Comparison of ENCODE assay signal across 2 cellular contexts in the genomic region with DNA sequence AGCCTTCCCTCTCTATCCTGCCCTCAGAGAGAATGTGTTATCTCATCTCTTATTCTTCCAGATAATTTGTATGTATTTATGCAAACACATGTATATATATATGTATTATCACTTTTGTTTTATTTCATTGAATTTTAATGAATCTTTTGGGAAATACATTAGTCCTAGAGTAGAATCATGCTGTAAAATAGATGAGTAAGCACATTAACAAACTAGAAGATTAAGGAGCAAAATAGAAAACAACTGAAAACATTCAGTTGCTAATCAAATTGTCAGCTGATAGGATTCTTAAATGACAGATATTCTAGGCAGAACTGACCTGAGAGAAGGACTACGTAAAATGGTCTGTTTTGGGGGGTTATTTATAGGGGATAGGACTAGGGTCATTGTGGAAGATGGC.
TF ChIP-seq lines count a peak whose summit lies in the region.

No MANE protein-coding gene starts in this region.

TF ChIP-seq in HepG2, 621 proteins besides CTCF, POLR2A, EP300 and RAD21:
- TF ChIP-seq MAFF (IDR thresholded peaks at IDR 0.05; ENCODE audit: low read depth, low read length): peak; percentile 67
- TF ChIP-seq ZNF7 (CRISPR knock-in tag; IDR thresholded peaks at IDR 0.05): no peak
- peak; percentile 70 to 81 for TF ChIP-seq MAFK (conservative IDR thresholded peaks at IDR 0.05 in 1 of 2, IDR thresholded peaks at IDR 0.05 in 1 of 2; ENCODE audit: low read length in 2 of 2)
- TF ChIP-seq ZFP37 (CRISPR knock-in tag; IDR thresholded peaks at IDR 0.05; ENCODE audit: borderline replicate concordance): no peak
- no peak for TF ChIP-seq THAP11 (CRISPR knock-in tag; IDR thresholded peaks at IDR 0.05)
- TF ChIP-seq, protein P1, sequence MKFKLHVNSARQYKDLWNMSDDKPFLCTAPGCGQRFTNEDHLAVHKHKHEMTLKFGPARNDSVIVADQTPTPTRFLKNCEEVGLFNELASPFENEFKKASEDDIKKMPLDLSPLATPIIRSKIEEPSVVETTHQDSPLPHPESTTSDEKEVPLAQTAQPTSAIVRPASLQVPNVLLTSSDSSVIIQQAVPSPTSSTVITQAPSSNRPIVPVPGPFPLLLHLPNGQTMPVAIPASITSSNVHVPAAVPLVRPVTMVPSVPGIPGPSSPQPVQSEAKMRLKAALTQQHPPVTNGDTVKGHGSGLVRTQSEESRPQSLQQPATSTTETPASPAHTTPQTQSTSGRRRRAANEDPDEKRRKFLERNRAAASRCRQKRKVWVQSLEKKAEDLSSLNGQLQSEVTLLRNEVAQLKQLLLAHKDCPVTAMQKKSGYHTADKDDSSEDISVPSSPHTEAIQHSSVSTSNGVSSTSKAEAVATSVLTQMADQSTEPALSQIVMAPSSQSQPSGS (CRISPR knock-in tag; IDR thresholded peaks at IDR 0.05): no peak
- TF ChIP-seq YEATS2 (CRISPR knock-in tag; IDR thresholded peaks at IDR 0.05; ENCODE audit: borderline replicate concordance): no peak

TF ChIP-seq in IMR-90, 13 proteins besides CTCF, POLR2A, EP300 and RAD21:
- TF ChIP-seq MAFK (IDR thresholded peaks at IDR 0.05; ENCODE audit: low read depth, low read length): peak; percentile 77
- TF ChIP-seq FOS (IDR thresholded peaks at IDR 0.05; ENCODE audit: low read depth, low read length): no peak
- TF ChIP-seq MAZ (IDR thresholded peaks at IDR 0.05; ENCODE audit: borderline replicate concordance, low read depth, low read length): no peak
- no peak for TF ChIP-seq RFX5 (IDR thresholded peaks at IDR 0.05; ENCODE audit: low read depth, low read length)
